Comparison of ENCODE assay signal across 9 cellular contexts in the genomic region with DNA sequence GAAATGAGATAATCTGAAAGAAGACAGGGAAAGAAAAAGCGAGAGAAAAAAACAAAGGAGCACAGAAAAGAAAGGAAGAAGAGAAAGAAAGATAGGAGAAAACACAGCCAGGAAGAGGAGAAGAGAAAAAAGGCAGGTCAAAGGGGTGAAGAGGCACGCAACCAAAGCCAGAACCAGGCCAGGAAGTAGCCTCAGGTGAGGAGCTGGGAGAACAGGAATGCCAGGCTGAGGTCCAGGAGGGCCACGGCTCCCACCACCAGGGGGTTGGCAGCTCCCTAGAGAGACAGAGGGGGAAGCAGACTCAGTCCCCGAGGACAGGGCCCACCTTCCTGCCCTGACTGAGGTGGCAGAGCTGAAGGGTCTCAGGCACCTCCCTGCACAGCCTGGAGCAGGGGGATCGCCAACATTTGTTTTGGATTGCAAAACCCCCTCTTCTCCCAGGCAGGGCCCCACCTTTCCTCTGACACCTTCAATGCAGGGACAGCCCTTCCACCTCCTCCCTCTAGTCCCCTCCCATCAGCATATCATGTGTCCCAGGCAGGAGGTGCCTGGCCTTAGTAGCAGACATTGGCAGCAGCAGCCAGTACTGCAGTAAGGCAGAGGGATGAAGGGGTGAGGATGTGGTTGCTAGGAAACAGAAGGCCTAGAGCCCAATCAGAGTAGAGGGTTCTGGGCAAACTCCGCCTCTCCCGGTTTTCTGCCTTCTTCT. TPM values are rescaled to one million over a fixed set of nuclear protein-coding genes. Genes with fewer than 3 reads are reported as not detected.
DNase-seq lines count a peak whose midpoint lies in the region; ATAC-seq and TF ChIP-seq lines count a peak whose summit lies in the region.
"Had no signal": no experiment of that assay in that cellular context is flagged by ENCODE, and none has a peak within 500 bp of the region (broad histone marks: within the 10 kb centered on the region; RNA-seq: fewer than 3 reads in every experiment).

No MANE protein-coding gene starts in this region.

- peak overlapping the region; percentile 38 to 97 for H3K27ac Mint-ChIP-seq in activated naive CD4-positive, alpha-beta T cell treated with anti-CD3 and anti-CD28 coated beads, Interleukin-2, amount 50 U/mL, for 72 hours
- H3K27ac Mint-ChIP-seq in type B pancreatic cell = peak overlapping the region; percentile 9

- no peak for TF ChIP-seq POLR2A in vagina (IDR thresholded peaks at IDR 0.05)

- H3K4me1 Mint-ChIP-seq in type B pancreatic cell (ENCODE audit: unreplicated experiment) = peaks cover 27% of the 10 kb centered on the region

- H3K27me3 Mint-ChIP-seq in type B pancreatic cell = peaks cover 36% of the 10 kb centered on the region

- no peak for ATAC-seq in activated naive CD4-positive, alpha-beta T cell treated with anti-CD3 and anti-CD28 coated beads, Interleukin-2, amount 50 U/mL, for 72 hours

- H3K36me3 Mint-ChIP-seq in activated naive CD4-positive, alpha-beta T cell treated with anti-CD3 and anti-CD28 coated beads, Interleukin-2, amount 50 U/mL, for 72 hours = peaks cover 5 to 8% of the 10 kb centered on the region in 2 donors
- no peaks in the 10 kb centered on the region for H3K36me3 Mint-ChIP-seq in type B pancreatic cell

- TF ChIP-seq CTCF in epithelial cell of esophagus (IDR thresholded peaks at IDR 0.05; ENCODE audit: insufficient read depth, low read depth, low read length, missing control alignments) (peak; percentile 18), type B pancreatic cell (conservative IDR thresholded peaks at IDR 0.05) (peak; percentile 25), vagina (IDR thresholded peaks at IDR 0.05) (no peak)

- DNase-seq in activated naive CD4-positive, alpha-beta T cell treated with anti-CD3 and anti-CD28 coated beads, Interleukin-2, amount 50 U/mL, for 72 hours (ENCODE audit: low spot score in 2 of 2) = no peak
- no peak for DNase-seq in activated naive CD4-positive, alpha-beta T cell (lab: John Stamatoyannopoulos, UW)
- DNase-seq in NCI-H69 (lab: John Stamatoyannopoulos, UW) = peak; percentile 58
- DNase-seq in epithelial cell of esophagus (ENCODE audit: low read depth) = peak; percentile 66
- no peak for DNase-seq in type B pancreatic cell (ENCODE audit: extremely low spot score, unreplicated experiment)
- DNase-seq in vagina (ENCODE audit: extremely low spot score in 2 of 2) = no peak
- DNase-seq in CD1c-positive myeloid dendritic cell (ENCODE audit: extremely low spot score) = no peak
- no peak for DNase-seq in activated CD4-positive, alpha-beta T cell treated with anti-CD3 and anti-CD28 coated beads, Interleukin-2, amount 50 U/mL, for 4 hours
- DNase-seq: foreskin melanocyte had no signal

- peak overlapping the region; percentile 79 for H3K4me3 Mint-ChIP-seq in type B pancreatic cell

- H3K27me3 ChIP-seq in vagina = no peaks in the 10 kb centered on the region

- H3K4me3 ChIP-seq in epithelial cell of esophagus (ENCODE audit: low read length) = no peak overlapping the region
- H3K4me3 ChIP-seq in vagina = no peak overlapping the region

- H3K4me1 ChIP-seq in vagina = peaks cover 23% of the 10 kb centered on the region

- no peaks in the 10 kb centered on the region for H3K9me3 Mint-ChIP-seq in activated naive CD4-positive, alpha-beta T cell treated with anti-CD3 and anti-CD28 coated beads, Interleukin-2, amount 50 U/mL, for 72 hours
- H3K9me3 Mint-ChIP-seq in type B pancreatic cell = no peaks in the 10 kb centered on the region

- H3K9me3 ChIP-seq in vagina = no peaks in the 10 kb centered on the region

- intact Hi-C loops in vagina (cut with DNase I) = no loop called here

- H3K27ac ChIP-seq in vagina = no peak overlapping the region

- H3K36me3 ChIP-seq in vagina = no peaks in the 10 kb centered on the region

RNA-seq across cellular contexts. Expression of gene AP1G2, which starts 2.0 kb away (rescaled TPM):
- total RNA-seq in activated naive CD4-positive, alpha-beta T cell treated with anti-CD3 and anti-CD28 coated beads, Interleukin-2, amount 50 U/mL, for 72 hours = 100 to 1,000 TPM; 193 to 370 TPM
- 156 and 170 TPM in 2 replicates for total RNA-seq in type B pancreatic cell (ENCODE audit: low replicate concordance)
- 122 TPM for total RNA-seq in vagina

RNA-seq across cellular contexts. Expression of gene JPH4, which starts 9.0 kb away (rescaled TPM):
- not detected for total RNA-seq in activated naive CD4-positive, alpha-beta T cell treated with anti-CD3 and anti-CD28 coated beads, Interleukin-2, amount 50 U/mL, for 72 hours
- total RNA-seq in type B pancreatic cell (ENCODE audit: low replicate concordance) = 0.33 and 8.3 TPM in 2 replicates
- 10.6 TPM for total RNA-seq in vagina

RNA-seq across cellular contexts. Expression of gene THTPA, which starts 13.5 kb away (rescaled TPM):
- 1 to 10 TPM; 5.9 to 6.5 TPM for total RNA-seq in activated naive CD4-positive, alpha-beta T cell treated with anti-CD3 and anti-CD28 coated beads, Interleukin-2, amount 50 U/mL, for 72 hours
- total RNA-seq in type B pancreatic cell (ENCODE audit: low replicate concordance) (14.3 and 16.4 TPM in 2 replicates), vagina (15.0 TPM)

RNA-seq across cellular contexts. Expression of gene ZFHX2, which starts 18.0 kb away (rescaled TPM):
- total RNA-seq in activated naive CD4-positive, alpha-beta T cell treated with anti-CD3 and anti-CD28 coated beads, Interleukin-2, amount 50 U/mL, for 72 hours = 1 to 10 TPM; 1.1 to 2.5 TPM
- total RNA-seq in type B pancreatic cell (ENCODE audit: low replicate concordance) (5.6 and 11.1 TPM in 2 replicates), vagina (0.74 TPM)

Comparison
In these comparisons a context has a peak if more than half of its experiments do, and no peak if none do; other contexts are left out.
1. DNase-seq: peak in NCI-H69 (single experiment) and epithelial cell of esophagus (single experiment); none in activated naive CD4-positive, alpha-beta T cell treated with anti-CD3 and anti-CD28 coated beads, Interleukin-2, amount 50 U/mL, for 72 hours (0 of 2), activated naive CD4-positive, alpha-beta T cell (0 of 4), type B pancreatic cell (single experiment), vagina (0 of 2), CD1c-positive myeloid dendritic cell (single experiment) and activated CD4-positive, alpha-beta T cell treated with anti-CD3 and anti-CD28 coated beads, Interleukin-2, amount 50 U/mL, for 4 hours (0 of 2).
2. CTCF ChIP-seq: peak in epithelial cell of esophagus (single experiment) and type B pancreatic cell (single experiment); none in vagina (0 of 3).